ENCODE assay signal across 8 cellular contexts in genomic region chr19:35994868-35995654, GRCh38. TPM values are rescaled to one million over a fixed set of nuclear protein-coding genes. Genes with fewer than 3 reads are reported as not detected.
DNase-seq lines count a peak whose midpoint lies in the region; ATAC-seq and TF ChIP-seq lines count a peak whose summit lies in the region.

A gene with protein sequence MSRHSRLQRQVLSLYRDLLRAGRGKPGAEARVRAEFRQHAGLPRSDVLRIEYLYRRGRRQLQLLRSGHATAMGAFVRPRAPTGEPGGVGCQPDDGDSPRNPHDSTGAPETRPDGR (plus strand): TSS chr19:35995188. CDS start chr19:35995275, 87 bp downstream.

- H4K20me1 ChIP-seq in DOHH2 (ENCODE audit: control insufficient read depth, insufficient read depth, low read depth, low read length) (0 out of 2 replicates have a peak, but pooled peaks cover 4% of the 10 kb centered on the region), fibroblast of lung (ENCODE audit: control insufficient read depth, extremely low read depth, insufficient read depth, low read length) (no peaks in the 10 kb centered on the region)

- H3K27me3 Mint-ChIP-seq in activated T-helper 17 cell treated with anti-CD3 and anti-CD28 coated beads, Interleukin-2, amount 50 U/mL, for 72 hours: no peaks in the 10 kb centered on the region
- peaks cover 0 to under 1% of the 10 kb centered on the region in 2 donors for H3K27me3 Mint-ChIP-seq in natural killer cell (ENCODE audit: low read depth in 2 of 2)

- peak within 1 kb of the TSS; percentile 86 for H3K4me2 ChIP-seq in DOHH2 (ENCODE audit: low read length)
- H3K4me2 ChIP-seq in fibroblast of lung (ENCODE audit: extremely low read depth, insufficient read depth, low read length): peak within 1 kb of the TSS; percentile 94

- H3K4me1 ChIP-seq in DOHH2 (ENCODE audit: control insufficient read depth, low read length) (peaks cover 17% of the 10 kb centered on the region), fibroblast of lung (ENCODE audit: control insufficient read depth, extremely low read depth, insufficient read depth, low read length) (peaks cover 4% of the 10 kb centered on the region)

- peaks cover 40% of the 10 kb centered on the region for H3K36me3 Mint-ChIP-seq in activated T-helper 17 cell treated with anti-CD3 and anti-CD28 coated beads, Interleukin-2, amount 50 U/mL, for 72 hours (ENCODE audit: low read depth)
- no peaks in the 10 kb centered on the region for H3K36me3 Mint-ChIP-seq in natural killer cell

- H3K9me3 ChIP-seq in DOHH2 (ENCODE audit: control insufficient read depth, insufficient read depth, low read length) (no peaks in the 10 kb centered on the region), fibroblast of lung (ENCODE audit: control insufficient read depth, insufficient read depth, low read depth, low read length) (no peaks in the 10 kb centered on the region)

- intact Hi-C loops in natural killer cell (cut with micrococcal nuclease): loop anchor here (1.0 to 10.0 kb wide), 3 partner anchors 19 to 120 kb away; partner anchors contain the start of genes ALKBH6, OVOL3, POLR2I and TBCB

- peak within 1 kb of the TSS; percentile 63 for H3K9ac ChIP-seq in fibroblast of lung (ENCODE audit: insufficient read depth, low read length)

- peak; percentile 76 for ATAC-seq in GM21825 (IDR thresholded peaks at IDR 0.05; ENCODE audit: unreplicated experiment)
- ATAC-seq in activated T-helper 17 cell treated with anti-CD3 and anti-CD28 coated beads, Interleukin-2, amount 50 U/mL, for 72 hours (replicated peaks): peak; percentile 96
- peak; percentile 89 to 94 (median 91) for ATAC-seq in natural killer cell

- H3K79me2 ChIP-seq in DOHH2 (ENCODE audit: control insufficient read depth, low read length) (peaks cover 44% of the 10 kb centered on the region), fibroblast of lung (ENCODE audit: control insufficient read depth, insufficient read depth, low read length) (peaks cover 7% of the 10 kb centered on the region)

- H3K4me3 ChIP-seq in DOHH2 (ENCODE audit: low read length): peak within 1 kb of the TSS; percentile 76
- H3K4me3 ChIP-seq in fibroblast of lung (replicated peaks in 1 of 4; ENCODE audit: control extremely low read depth in 1 of 4, insufficient read depth in 1 of 4, low read depth in 3 of 4, low read length in 4 of 4): peak within 1 kb of the TSS; percentile 70 to 84 (median 74)

- no peaks in the 10 kb centered on the region for H3K9me2 ChIP-seq in DOHH2 (replicated peaks; ENCODE audit: control insufficient read depth, low read length)

- H3K4me3 Mint-ChIP-seq in activated T-helper 17 cell treated with anti-CD3 and anti-CD28 coated beads, Interleukin-2, amount 50 U/mL, for 72 hours: peak within 1 kb of the TSS; percentile 94
- peak within 1 kb of the TSS; percentile 96 for H3K4me3 Mint-ChIP-seq in natural killer cell

- H3F3A ChIP-seq in DOHH2 (ENCODE audit: control insufficient read depth, insufficient read depth): 0 out of 2 replicates have a peak, but pooled peaks cover 5% of the 10 kb centered on the region

- H3K27me3 ChIP-seq in DOHH2 (ENCODE audit: control insufficient read depth, low read length) (no peaks in the 10 kb centered on the region), fibroblast of lung (ENCODE audit: control insufficient read depth, insufficient read depth, low read length) (no peaks in the 10 kb centered on the region)

- TF ChIP-seq CTCF in DOHH2 (IDR thresholded peaks at IDR 0.05; ENCODE audit: low read depth, low read length, poor library complexity, severe bottlenecking) (peak; percentile 18), fibroblast of lung (conservative IDR thresholded peaks at IDR 0.05 in 1 of 2, IDR thresholded peaks at IDR 0.05 in 1 of 2; ENCODE audit: low read depth in 1 of 2, low read length in 2 of 2) (no peak), natural killer cell (IDR thresholded peaks at IDR 0.05) (no peak)

- H3K4me1 Mint-ChIP-seq in activated T-helper 17 cell treated with anti-CD3 and anti-CD28 coated beads, Interleukin-2, amount 50 U/mL, for 72 hours: peaks cover 13% of the 10 kb centered on the region
- peaks cover 12 to 30% of the 10 kb centered on the region in 2 donors for H3K4me1 Mint-ChIP-seq in natural killer cell

- peaks cover 15% of the 10 kb centered on the region for H3K36me3 ChIP-seq in DOHH2 (ENCODE audit: control insufficient read depth, low read length)
- no peaks in the 10 kb centered on the region for H3K36me3 ChIP-seq in fibroblast of lung (ENCODE audit: control insufficient read depth, insufficient read depth, low read length)

- peak; percentile 89 to 96 for DNase-seq in Kasumi-1 (lab: John Stamatoyannopoulos, UW)
- DNase-seq in RPMI7951 (ENCODE audit: low read depth): peak; percentile 94
- DNase-seq in fibroblast of lung (ENCODE audit: low read depth in 2 of 2): peak; percentile 89 to 91
- peak; percentile 88 for DNase-seq in natural killer cell
- peak; percentile 95 for DNase-seq in stimulated activated naive CD4-positive, alpha-beta T cell treated with Interleukin-2 at 50 U/mL for 16 hours (lab: John Stamatoyannopoulos, UW)

- peak within 1 kb of the TSS; percentile 94 for H3K27ac Mint-ChIP-seq in activated T-helper 17 cell treated with anti-CD3 and anti-CD28 coated beads, Interleukin-2, amount 50 U/mL, for 72 hours
- H3K27ac Mint-ChIP-seq in natural killer cell: peak within 1 kb of the TSS; percentile 91 to 95

- H3K9me3 Mint-ChIP-seq in activated T-helper 17 cell treated with anti-CD3 and anti-CD28 coated beads, Interleukin-2, amount 50 U/mL, for 72 hours: no peaks in the 10 kb centered on the region
- H3K9me3 Mint-ChIP-seq in natural killer cell: no peaks in the 10 kb centered on the region

- H2AFZ ChIP-seq in fibroblast of lung (ENCODE audit: low read length): peak within 1 kb of the TSS; percentile 95

- H3K27ac ChIP-seq in DOHH2 (ENCODE audit: low read depth, low read length) (peak within 1 kb of the TSS; percentile 43), fibroblast of lung (ENCODE audit: insufficient read depth, low read length) (peak within 1 kb of the TSS; percentile 66)

RNA-seq across cellular contexts. Expression of the gene that starts here (rescaled TPM):
- total RNA-seq in RPMI7951 (2014; rRNA removed; shearing (Covaris generic)): 25.8 and 34.0 TPM in 2 replicates
- total RNA-seq in activated T-helper 17 cell treated with anti-CD3 and anti-CD28 coated beads, Interleukin-2, amount 50 U/mL, for 72 hours: 10 to 100 TPM; 17.5 to 26.0 TPM
- 7.8 and 11.8 TPM in 2 replicates for total RNA-seq in fibroblast of lung
- 5.6 and 6.4 TPM in 2 replicates for polyA plus RNA-seq in fibroblast of lung
- 8.0 and 8.5 TPM in 2 replicates for polyA plus RNA-seq in fibroblast of lung (2012)
- 1.4 and 2.4 TPM in 2 replicates for polyA minus RNA-seq in fibroblast of lung (ENCODE audit: low replicate concordance)
- 10 to 100 TPM in 2 of 3 donors, 1 to 10 TPM in 1; 9.2 to 12.1 (median 10.5) TPM for total RNA-seq in natural killer cell

Comparison
In these comparisons a context has a peak if more than half of its experiments do, and no peak if none do; other contexts are left out.
1. Peak in every context shown above with its lines: DNase-seq, ATAC-seq, H3K4me3 ChIP-seq and H3K27ac ChIP-seq.